In the genomic region with DNA sequence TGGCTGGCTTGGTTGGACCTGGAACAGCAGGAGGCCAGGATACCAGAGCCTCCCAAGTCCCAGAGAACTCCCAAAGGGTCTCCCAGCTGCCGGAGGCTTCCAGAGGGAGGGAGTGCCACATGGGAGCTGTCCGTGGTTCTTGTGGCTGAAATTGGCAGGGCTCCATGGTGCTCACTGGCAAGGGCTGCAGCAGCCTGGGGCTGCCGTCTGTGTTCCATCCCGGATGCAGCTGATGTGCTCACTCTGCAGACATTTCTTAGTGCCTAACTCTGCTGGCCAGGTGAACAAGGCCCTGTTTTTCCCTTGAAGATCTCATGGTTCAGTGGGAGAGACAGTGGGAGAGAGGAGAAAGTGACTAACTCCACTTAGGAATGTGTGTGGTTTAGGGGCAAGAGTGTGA, we compare ENCODE assay signal across 8 cellular contexts.
DNase-seq lines count a peak whose midpoint lies in the region; ATAC-seq and TF ChIP-seq lines count a peak whose summit lies in the region.

No MANE protein-coding gene starts in this region.

- H3K27me3 Mint-ChIP-seq in stimulated activated naive CD8-positive, alpha-beta T cell treated with anti-CD3 and anti-CD28 coated beads, Interleukin-15, amount 100 ng/mL, for 72 hours: peaks cover 24% of the 10 kb centered on the region

- in situ Hi-C loops in astrocyte of the cerebellum (cut with HindIII; ENCODE audit: low sequenced_read_pairs): no loop called here

- no peak overlapping the region for H3K27ac Mint-ChIP-seq in stimulated activated naive CD8-positive, alpha-beta T cell treated with anti-CD3 and anti-CD28 coated beads, Interleukin-15, amount 100 ng/mL, for 72 hours

- no peak overlapping the region for H3K4me3 Mint-ChIP-seq in stimulated activated naive CD8-positive, alpha-beta T cell treated with anti-CD3 and anti-CD28 coated beads, Interleukin-15, amount 100 ng/mL, for 72 hours

- H3K4me3 ChIP-seq in astrocyte of the cerebellum (ENCODE audit: low read depth, low read length): no peak overlapping the region

- no peaks in the 10 kb centered on the region for H3K4me1 Mint-ChIP-seq in stimulated activated naive CD8-positive, alpha-beta T cell treated with anti-CD3 and anti-CD28 coated beads, Interleukin-15, amount 100 ng/mL, for 72 hours

- DNase-seq in AG08396 (ENCODE audit: low spot score): peak; percentile 59
- peak; percentile 44 for DNase-seq in HK-2 (ENCODE audit: unreplicated experiment)
- DNase-seq in astrocyte of the cerebellum (ENCODE audit: low read depth): peak; percentile 66
- peak; percentile 91 for DNase-seq in kidney tubule cell (ENCODE audit: low spot score)
- DNase-seq in dedifferentiated amniotic fluid mesenchymal stem cell (ENCODE audit: extremely low spot score): no peak
- DNase-seq in stimulated activated naive CD8-positive, alpha-beta T cell treated with anti-CD3 and anti-CD28 coated beads, Interleukin-15, amount 100 ng/mL, for 72 hours: no peak
- no peak for DNase-seq in middle frontal gyrus (ENCODE audit: extremely low spot score, low spot score)

- H3K9me3 Mint-ChIP-seq in stimulated activated naive CD8-positive, alpha-beta T cell treated with anti-CD3 and anti-CD28 coated beads, Interleukin-15, amount 100 ng/mL, for 72 hours: no peaks in the 10 kb centered on the region

- no peak for ATAC-seq in HG02870 (IDR thresholded peaks at IDR 0.05; ENCODE audit: unreplicated experiment)
- no peak for ATAC-seq in stimulated activated naive CD8-positive, alpha-beta T cell treated with anti-CD3 and anti-CD28 coated beads, Interleukin-15, amount 100 ng/mL, for 72 hours

- no peak for TF ChIP-seq CTCF in astrocyte of the cerebellum (IDR thresholded peaks at IDR 0.05; ENCODE audit: low read depth, low read length, missing control alignments)

Comparison
In these comparisons a context has a peak if more than half of its experiments do, and no peak if none do; other contexts are left out.
1. DNase-seq: peak in AG08396 (single experiment), HK-2 (single experiment), astrocyte of the cerebellum (single experiment) and kidney tubule cell (single experiment); none in dedifferentiated amniotic fluid mesenchymal stem cell (single experiment), stimulated activated naive CD8-positive, alpha-beta T cell treated with anti-CD3 and anti-CD28 coated beads, Interleukin-15, amount 100 ng/mL, for 72 hours (0 of 2) and middle frontal gyrus (single experiment).